8 cellular contexts compared by ENCODE assay signal in genomic region chr16:70427786-70428177, GRCh38. TPM values are rescaled to one million over a fixed set of nuclear protein-coding genes. Genes with fewer than 3 reads are reported as not detected.
A peak's percentile ranks its signal among the peaks of the same experiment; 100 is the strongest.
DNase-seq lines count a peak whose midpoint lies in the region; ATAC-seq, FAIRE-seq and TF ChIP-seq lines count a peak whose summit lies in the region.

No MANE protein-coding gene starts in this region.

- peaks cover 41 to 72% (median 66%) of the 10 kb centered on the region in 3 donors for H3K4me1 Mint-ChIP-seq in naive B cell

- no peaks in the 10 kb centered on the region for H3K36me3 Mint-ChIP-seq in naive B cell

- peak overlapping the region; percentile 35 for H3K4me3 ChIP-seq in left ventricle myocardium inferior
- peak overlapping the region in 1 of 3 donors; percentile 24 for H3K4me3 ChIP-seq in breast epithelium
- H3K4me3 ChIP-seq in foreskin fibroblast (ENCODE audit: low read depth in 1 of 2, low read length in 2 of 2) = no peak overlapping the region

- FAIRE-seq in HTR-8/SVneo (lab: Jason Lieb, UNC) = no peak

- H3K27ac Mint-ChIP-seq in naive B cell = peak overlapping the region; percentile 69 to 99 (median 90)

- TF ChIP-seq CTCF in left ventricle myocardium inferior (IDR thresholded peaks at IDR 0.05; ENCODE audit: borderline replicate concordance) (no peak), breast epithelium (IDR thresholded peaks at IDR 0.05) (no peak), foreskin fibroblast (IDR thresholded peaks at IDR 0.05; ENCODE audit: low read depth, low read length) (no peak)

- intact Hi-C loops in left ventricle myocardium inferior (cut with micrococcal nuclease) = no loop called here
- intact Hi-C loops in left cardiac atrium (cut with DNase I) = no loop called here
- intact Hi-C loops in breast epithelium (cut with DNase I; ENCODE audit: low total_unique reads) = no loop called here

- no peaks in the 10 kb centered on the region for H3K27me3 Mint-ChIP-seq in naive B cell

- DNase-seq in left ventricle myocardium inferior (no peak), left cardiac atrium (no peak), breast epithelium (ENCODE audit: low spot score in 2 of 2) (no peak), naive B cell (no peak), foreskin fibroblast (no peak), DMS 273 treated with DMSO at 0.1 percent for 48 hours (lab: John Stamatoyannopoulos, UW) (no peak), HTR-8/SVneo (ENCODE audit: insufficient read length, low spot score) (no peak)

- no peak for TF ChIP-seq POLR2A in breast epithelium (IDR thresholded peaks at IDR 0.05)

- H3K27me3 ChIP-seq in left ventricle myocardium inferior (ENCODE audit: low read depth) = no peaks in the 10 kb centered on the region
- H3K27me3 ChIP-seq in breast epithelium = no peaks in the 10 kb centered on the region

- H3K9me3 ChIP-seq in left ventricle myocardium inferior (replicated peaks) (no peaks in the 10 kb centered on the region), breast epithelium (no peaks in the 10 kb centered on the region)

- peak overlapping the region; percentile 93 for H3K27ac ChIP-seq in left ventricle myocardium inferior (replicated peaks)
- H3K27ac ChIP-seq in breast epithelium = peak overlapping the region; percentile 80 to 90

- no peaks in the 10 kb centered on the region for H3K9me3 Mint-ChIP-seq in naive B cell

- peak overlapping the region in 4 of 8 donors; percentile 6 to 83 (median 54) for H3K4me3 Mint-ChIP-seq in naive B cell

- H3K36me3 ChIP-seq in left ventricle myocardium inferior = no peaks in the 10 kb centered on the region
- H3K36me3 ChIP-seq in breast epithelium = no peaks in the 10 kb centered on the region

- peaks cover 76% of the 10 kb centered on the region for H3K4me1 ChIP-seq in left ventricle myocardium inferior
- peaks cover 20 to 25% of the 10 kb centered on the region in 2 donors for H3K4me1 ChIP-seq in breast epithelium

- ATAC-seq in left cardiac atrium = no peak
- ATAC-seq in naive B cell (ENCODE audit: low read depth in 2 of 2) = no peak
- ATAC-seq in HG03196 (IDR thresholded peaks at IDR 0.05; ENCODE audit: unreplicated experiment) = no peak

RNA-seq across cellular contexts. Expression of gene ST3GAL2, which starts 11.1 kb away (rescaled TPM):
- total RNA-seq in left ventricle myocardium inferior (22.3 TPM), left cardiac atrium (10 to 100 TPM; 21.1 to 23.5 TPM), breast epithelium (10 to 100 TPM in 2 of 3 donors, 1 to 10 TPM in 1; 7.8 to 13.4 (median 11.5) TPM)
- polyA plus RNA-seq in naive B cell (ENCODE audit: low read depth in 6 of 6) = 10 to 100 TPM; 12.7 to 28.7 (median 22.3) TPM

RNA-seq across cellular contexts. Expression of gene FCSK, which starts 26.6 kb away (rescaled TPM):
- total RNA-seq in left ventricle myocardium inferior (7.4 TPM), left cardiac atrium (10 to 100 TPM in 1 of 2 donors, 1 to 10 TPM in 1; 9.5 to 11.4 TPM), breast epithelium (10 to 100 TPM; 10.7 to 27.8 (median 18.0) TPM)
- polyA plus RNA-seq in naive B cell (ENCODE audit: low read depth in 6 of 6) = 1 to 10 TPM; 2.5 to 5.8 (median 4.7) TPM
